In the genomic region with DNA sequence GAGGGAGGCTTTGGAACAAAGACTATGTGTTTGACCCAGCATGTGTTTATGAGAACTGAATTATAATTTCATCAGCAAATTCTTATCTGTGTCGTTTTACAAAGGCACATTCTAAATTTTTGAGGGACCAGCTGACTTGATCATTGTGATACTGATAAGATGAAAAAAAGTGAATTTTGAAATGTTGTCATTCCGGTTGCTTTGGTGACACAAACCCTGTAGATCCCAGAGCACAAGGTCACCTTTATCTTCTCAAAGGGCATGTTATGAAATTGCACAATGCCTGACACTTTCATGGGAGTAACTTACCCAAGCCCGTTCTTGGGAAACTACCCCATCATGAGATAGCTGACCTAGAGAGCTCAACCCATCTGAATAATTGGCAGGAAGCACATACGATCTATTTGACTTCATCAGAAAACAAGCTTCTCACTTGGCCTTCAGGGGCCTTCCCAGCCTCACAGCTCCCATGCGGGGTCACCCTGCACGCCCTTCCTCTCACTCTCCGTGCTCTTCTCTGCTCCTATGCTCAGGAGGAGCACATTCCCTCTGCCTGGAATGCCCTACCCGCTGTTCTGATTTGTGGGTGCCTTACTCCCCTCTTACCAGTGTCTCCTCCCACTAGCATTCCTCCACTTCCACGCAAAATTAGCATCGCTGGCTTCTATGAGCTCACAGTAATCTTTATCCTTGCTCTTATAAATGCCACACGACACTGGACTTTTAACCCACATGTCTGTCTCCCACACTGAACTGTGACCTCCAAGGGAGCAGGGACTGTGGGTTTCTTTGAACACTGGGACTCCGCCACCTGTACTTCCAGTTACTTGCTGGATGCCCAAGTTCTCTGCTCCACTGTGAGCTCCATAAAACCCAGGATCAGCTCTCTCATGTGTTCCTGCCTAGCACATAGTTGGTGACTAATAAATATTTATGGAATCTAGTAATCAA, we compare ENCODE assay signal across 1 cellular context.
TF ChIP-seq lines count a peak whose summit lies in the region.

No MANE protein-coding gene starts in this region.

TF ChIP-seq in HepG2, 621 proteins besides CTCF, POLR2A, EP300 and RAD21 (continued from another document and continues in another):
- TF ChIP-seq, protein P1, sequence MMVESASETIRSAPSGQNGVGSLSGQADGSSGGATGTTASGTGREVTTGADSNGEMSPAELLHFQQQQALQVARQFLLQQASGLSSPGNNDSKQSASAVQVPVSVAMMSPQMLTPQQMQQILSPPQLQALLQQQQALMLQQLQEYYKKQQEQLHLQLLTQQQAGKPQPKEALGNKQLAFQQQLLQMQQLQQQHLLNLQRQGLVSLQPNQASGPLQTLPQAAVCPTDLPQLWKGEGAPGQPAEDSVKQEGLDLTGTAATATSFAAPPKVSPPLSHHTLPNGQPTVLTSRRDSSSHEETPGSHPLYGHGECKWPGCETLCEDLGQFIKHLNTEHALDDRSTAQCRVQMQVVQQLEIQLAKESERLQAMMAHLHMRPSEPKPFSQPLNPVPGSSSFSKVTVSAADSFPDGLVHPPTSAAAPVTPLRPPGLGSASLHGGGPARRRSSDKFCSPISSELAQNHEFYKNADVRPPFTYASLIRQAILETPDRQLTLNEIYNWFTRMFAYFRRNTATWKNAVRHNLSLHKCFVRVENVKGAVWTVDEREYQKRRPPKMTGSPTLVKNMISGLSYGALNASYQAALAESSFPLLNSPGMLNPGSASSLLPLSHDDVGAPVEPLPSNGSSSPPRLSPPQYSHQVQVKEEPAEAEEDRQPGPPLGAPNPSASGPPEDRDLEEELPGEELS (CRISPR knock-in tag; IDR thresholded peaks at IDR 0.05), result peak; percentile 97
- peak; percentile 83 for TF ChIP-seq TGIF2 (CRISPR knock-in tag; IDR thresholded peaks at IDR 0.05)
- TF ChIP-seq ISX (CRISPR knock-in tag; conservative IDR thresholded peaks at IDR 0.05), result no peak
- no peak for TF ChIP-seq ZNF589 (CRISPR knock-in tag; conservative IDR thresholded peaks at IDR 0.05)
- 0 out of 2 replicates have a peak, but pooled peaks have one; percentile 76 for TF ChIP-seq HIC2 (CRISPR knock-in tag; IDR thresholded peaks at IDR 0.05; ENCODE audit: low read depth)
- TF ChIP-seq HNRNPUL1 (IDR thresholded peaks at IDR 0.05; ENCODE audit: low read depth, low read length), result no peak
- no peak for TF ChIP-seq ARNT (IDR thresholded peaks at IDR 0.05)
- TF ChIP-seq ZNF790 (CRISPR knock-in tag; IDR thresholded peaks at IDR 0.05; ENCODE audit: borderline replicate concordance), result peak; percentile 40; the same call in 1 of the 2 replicates
- TF ChIP-seq, protein P2, sequence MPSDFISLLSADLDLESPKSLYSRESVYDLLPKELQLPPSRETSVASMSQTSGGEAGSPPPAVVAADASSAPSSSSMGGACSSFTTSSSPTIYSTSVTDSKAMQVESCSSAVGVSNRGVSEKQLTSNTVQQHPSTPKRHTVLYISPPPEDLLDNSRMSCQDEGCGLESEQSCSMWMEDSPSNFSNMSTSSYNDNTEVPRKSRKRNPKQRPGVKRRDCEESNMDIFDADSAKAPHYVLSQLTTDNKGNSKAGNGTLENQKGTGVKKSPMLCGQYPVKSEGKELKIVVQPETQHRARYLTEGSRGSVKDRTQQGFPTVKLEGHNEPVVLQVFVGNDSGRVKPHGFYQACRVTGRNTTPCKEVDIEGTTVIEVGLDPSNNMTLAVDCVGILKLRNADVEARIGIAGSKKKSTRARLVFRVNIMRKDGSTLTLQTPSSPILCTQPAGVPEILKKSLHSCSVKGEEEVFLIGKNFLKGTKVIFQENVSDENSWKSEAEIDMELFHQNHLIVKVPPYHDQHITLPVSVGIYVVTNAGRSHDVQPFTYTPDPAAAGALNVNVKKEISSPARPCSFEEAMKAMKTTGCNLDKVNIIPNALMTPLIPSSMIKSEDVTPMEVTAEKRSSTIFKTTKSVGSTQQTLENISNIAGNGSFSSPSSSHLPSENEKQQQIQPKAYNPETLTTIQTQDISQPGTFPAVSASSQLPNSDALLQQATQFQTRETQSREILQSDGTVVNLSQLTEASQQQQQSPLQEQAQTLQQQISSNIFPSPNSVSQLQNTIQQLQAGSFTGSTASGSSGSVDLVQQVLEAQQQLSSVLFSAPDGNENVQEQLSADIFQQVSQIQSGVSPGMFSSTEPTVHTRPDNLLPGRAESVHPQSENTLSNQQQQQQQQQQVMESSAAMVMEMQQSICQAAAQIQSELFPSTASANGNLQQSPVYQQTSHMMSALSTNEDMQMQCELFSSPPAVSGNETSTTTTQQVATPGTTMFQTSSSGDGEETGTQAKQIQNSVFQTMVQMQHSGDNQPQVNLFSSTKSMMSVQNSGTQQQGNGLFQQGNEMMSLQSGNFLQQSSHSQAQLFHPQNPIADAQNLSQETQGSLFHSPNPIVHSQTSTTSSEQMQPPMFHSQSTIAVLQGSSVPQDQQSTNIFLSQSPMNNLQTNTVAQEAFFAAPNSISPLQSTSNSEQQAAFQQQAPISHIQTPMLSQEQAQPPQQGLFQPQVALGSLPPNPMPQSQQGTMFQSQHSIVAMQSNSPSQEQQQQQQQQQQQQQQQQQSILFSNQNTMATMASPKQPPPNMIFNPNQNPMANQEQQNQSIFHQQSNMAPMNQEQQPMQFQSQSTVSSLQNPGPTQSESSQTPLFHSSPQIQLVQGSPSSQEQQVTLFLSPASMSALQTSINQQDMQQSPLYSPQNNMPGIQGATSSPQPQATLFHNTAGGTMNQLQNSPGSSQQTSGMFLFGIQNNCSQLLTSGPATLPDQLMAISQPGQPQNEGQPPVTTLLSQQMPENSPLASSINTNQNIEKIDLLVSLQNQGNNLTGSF (CRISPR knock-in tag; IDR thresholded peaks at IDR 0.05), result 0 out of 2 replicates have a peak, but pooled peaks have one; percentile 37
- TF ChIP-seq PRDM15 (CRISPR knock-in tag; IDR thresholded peaks at IDR 0.05), result no peak; the same call in 1 of the 2 replicates
- TF ChIP-seq HNRNPH1 (optimal IDR thresholded peaks at IDR 0.05; ENCODE audit: low read depth, low read length), result no peak
- 0 out of 2 replicates have a peak, but pooled peaks have one; percentile 21 for TF ChIP-seq ZNF564 (CRISPR knock-in tag; IDR thresholded peaks at IDR 0.05)
- no peak for TF ChIP-seq RBM39 (IDR thresholded peaks at IDR 0.05; ENCODE audit: low read depth, low read length, poor library complexity, severe bottlenecking)
- peak; percentile 84 for TF ChIP-seq ZC3H4 (CRISPR knock-in tag; IDR thresholded peaks at IDR 0.05; ENCODE audit: borderline replicate concordance)
- TF ChIP-seq ZNF780A (CRISPR knock-in tag; IDR thresholded peaks at IDR 0.05), result no peak; the same call in 1 of the 2 replicates
- peak; percentile 82; the same call in 1 of the 2 replicates for TF ChIP-seq KDM5B (CRISPR knock-in tag; IDR thresholded peaks at IDR 0.05; ENCODE audit: borderline replicate concordance)
- no peak for TF ChIP-seq ZNF615 (CRISPR knock-in tag; IDR thresholded peaks at IDR 0.05; ENCODE audit: borderline replicate concordance)
- peak; percentile 97; the same call in 1 of the 2 replicates for TF ChIP-seq ATF2 (CRISPR knock-in tag; IDR thresholded peaks at IDR 0.05)
- TF ChIP-seq SRY (CRISPR knock-in tag; IDR thresholded peaks at IDR 0.05), result no peak
- peak; percentile 81 for TF ChIP-seq ZBTB43 (CRISPR knock-in tag; conservative IDR thresholded peaks at IDR 0.05)
- no peak for TF ChIP-seq XRCC5 (optimal IDR thresholded peaks at IDR 0.05; ENCODE audit: low read length)
- TF ChIP-seq ZNF10 (CRISPR knock-in tag; IDR thresholded peaks at IDR 0.05; ENCODE audit: borderline replicate concordance, low read depth), result no peak
- no peak for TF ChIP-seq PAWR (CRISPR knock-in tag; IDR thresholded peaks at IDR 0.05; ENCODE audit: borderline replicate concordance)
- no peak; the same call in 1 of the 2 replicates for TF ChIP-seq ZNF570 (CRISPR knock-in tag; IDR thresholded peaks at IDR 0.05; ENCODE audit: borderline replicate concordance)
- TF ChIP-seq PRDM4 (CRISPR knock-in tag; IDR thresholded peaks at IDR 0.05; ENCODE audit: borderline replicate concordance), result peak; percentile 31; the same call in 1 of the 2 replicates
- peak; percentile 43 for TF ChIP-seq ZNF781 (CRISPR knock-in tag; IDR thresholded peaks at IDR 0.05; ENCODE audit: borderline replicate concordance, not compliant biosample characterization)
- no peak for TF ChIP-seq NFRKB (IDR thresholded peaks at IDR 0.05)
- peak; percentile 99; the same call in 1 of the 2 replicates for TF ChIP-seq RNF219 (CRISPR knock-in tag; IDR thresholded peaks at IDR 0.05)
